ENCODE assay signal across 8 cellular contexts in genomic region chr17:1627987-1628855, GRCh38. TPM values are rescaled to one million over a fixed set of nuclear protein-coding genes. Genes with fewer than 3 reads are reported as not detected.
DNase-seq lines count a peak whose midpoint lies in the region; ATAC-seq and TF ChIP-seq lines count a peak whose summit lies in the region.

SLC43A2 (minus strand) TSS chr17:1628834; CDS start chr17:1627874, 960 bp downstream.

- no peak for TF ChIP-seq RAD21 in Ishikawa (IDR thresholded peaks at IDR 0.05; ENCODE audit: low read depth)

- H3K27me3 Mint-ChIP-seq in nephron (ENCODE audit: low read depth): peaks cover 64% of the 10 kb centered on the region
- peaks cover 11% of the 10 kb centered on the region for H3K27me3 Mint-ChIP-seq in stimulated activated naive CD8-positive, alpha-beta T cell treated with anti-CD3 and anti-CD28 coated beads, Interleukin-15, Interleukin-2, amounts not matched to agents 100 ng/mL and 50 ng/mL, for 24 hours

- TF ChIP-seq EP300 in Ishikawa (IDR thresholded peaks at IDR 0.05; ENCODE audit: borderline replicate concordance): no peak

- no peaks in the 10 kb centered on the region for H3K9me3 Mint-ChIP-seq in nephron
- H3K9me3 Mint-ChIP-seq in stimulated activated naive CD8-positive, alpha-beta T cell treated with anti-CD3 and anti-CD28 coated beads, Interleukin-15, Interleukin-2, amounts not matched to agents 100 ng/mL and 50 ng/mL, for 24 hours: no peaks in the 10 kb centered on the region

- peak within 1 kb of the TSS; percentile 72 for H3K4me3 ChIP-seq in fibroblast of villous mesenchyme (ENCODE audit: low read depth, low read length)

- H3K27ac Mint-ChIP-seq in nephron: peak within 1 kb of the TSS; percentile 30 to 87 (median 86)
- peak within 1 kb of the TSS; percentile 93 for H3K27ac Mint-ChIP-seq in stimulated activated naive CD8-positive, alpha-beta T cell treated with anti-CD3 and anti-CD28 coated beads, Interleukin-15, Interleukin-2, amounts not matched to agents 100 ng/mL and 50 ng/mL, for 24 hours

- DNase-seq in DMS 273 (lab: John Stamatoyannopoulos, UW; ENCODE audit: unreplicated experiment): peak; percentile 91
- DNase-seq in RPMI7951 (ENCODE audit: low read depth): peak; percentile 65
- DNase-seq in activated gamma-delta T cell treated with Interleukin-2 at 50 U/mL for 16 hours: peak; percentile 68
- peak; percentile 77 for DNase-seq in fibroblast of villous mesenchyme (ENCODE audit: low read depth)

- peaks cover 21% of the 10 kb centered on the region for H3K4me1 Mint-ChIP-seq in nephron
- peaks cover 27% of the 10 kb centered on the region for H3K4me1 Mint-ChIP-seq in stimulated activated naive CD8-positive, alpha-beta T cell treated with anti-CD3 and anti-CD28 coated beads, Interleukin-15, Interleukin-2, amounts not matched to agents 100 ng/mL and 50 ng/mL, for 24 hours (ENCODE audit: low read depth)

- peak within 1 kb of the TSS; percentile 88 to 93 (median 89) for H3K4me3 Mint-ChIP-seq in nephron
- peak within 1 kb of the TSS; percentile 89 for H3K4me3 Mint-ChIP-seq in stimulated activated naive CD8-positive, alpha-beta T cell treated with anti-CD3 and anti-CD28 coated beads, Interleukin-15, Interleukin-2, amounts not matched to agents 100 ng/mL and 50 ng/mL, for 24 hours

- TF ChIP-seq CTCF in fibroblast of villous mesenchyme (IDR thresholded peaks at IDR 0.05; ENCODE audit: insufficient read depth, low read depth, low read length) (no peak), nephron (IDR thresholded peaks at IDR 0.05; ENCODE audit: unreplicated experiment in 3 of 3) (no peak)

- ATAC-seq in GM21515 (IDR thresholded peaks at IDR 0.05; ENCODE audit: unreplicated experiment): peak; percentile 46

- no peaks in the 10 kb centered on the region for H3K36me3 Mint-ChIP-seq in nephron (ENCODE audit: low read depth)
- H3K36me3 Mint-ChIP-seq in stimulated activated naive CD8-positive, alpha-beta T cell treated with anti-CD3 and anti-CD28 coated beads, Interleukin-15, Interleukin-2, amounts not matched to agents 100 ng/mL and 50 ng/mL, for 24 hours (ENCODE audit: low read depth): no peaks in the 10 kb centered on the region

TF ChIP-seq in Ishikawa, 13 proteins besides CTCF, POLR2A, EP300 and RAD21:
- TF ChIP-seq TCF12 (IDR thresholded peaks at IDR 0.05; ENCODE audit: low read depth) (no peak; the same call in 1 of the 2 replicates), ZBTB7A (IDR thresholded peaks at IDR 0.05; ENCODE audit: low read depth) (peak; percentile 100), MAX (IDR thresholded peaks at IDR 0.05) (peak; percentile 84), EGR1 (IDR thresholded peaks at IDR 0.05) (peak; percentile 28; the same call in 1 of the 2 replicates), USF1 (IDR thresholded peaks at IDR 0.05) (no peak), TAF1 (IDR thresholded peaks at IDR 0.05; ENCODE audit: low read depth) (no peak), YY1 (IDR thresholded peaks at IDR 0.05; ENCODE audit: low read depth) (no peak), NFIC (IDR thresholded peaks at IDR 0.05) (no peak), CEBPB (IDR thresholded peaks at IDR 0.05) (no peak), FOXM1 (IDR thresholded peaks at IDR 0.05; ENCODE audit: borderline replicate concordance, low read depth) (peak; percentile 36; the same call in 1 of the 2 replicates), CREB1 (IDR thresholded peaks at IDR 0.05; ENCODE audit: low read depth) (no peak)
- TF ChIP-seq, protein P1, sequence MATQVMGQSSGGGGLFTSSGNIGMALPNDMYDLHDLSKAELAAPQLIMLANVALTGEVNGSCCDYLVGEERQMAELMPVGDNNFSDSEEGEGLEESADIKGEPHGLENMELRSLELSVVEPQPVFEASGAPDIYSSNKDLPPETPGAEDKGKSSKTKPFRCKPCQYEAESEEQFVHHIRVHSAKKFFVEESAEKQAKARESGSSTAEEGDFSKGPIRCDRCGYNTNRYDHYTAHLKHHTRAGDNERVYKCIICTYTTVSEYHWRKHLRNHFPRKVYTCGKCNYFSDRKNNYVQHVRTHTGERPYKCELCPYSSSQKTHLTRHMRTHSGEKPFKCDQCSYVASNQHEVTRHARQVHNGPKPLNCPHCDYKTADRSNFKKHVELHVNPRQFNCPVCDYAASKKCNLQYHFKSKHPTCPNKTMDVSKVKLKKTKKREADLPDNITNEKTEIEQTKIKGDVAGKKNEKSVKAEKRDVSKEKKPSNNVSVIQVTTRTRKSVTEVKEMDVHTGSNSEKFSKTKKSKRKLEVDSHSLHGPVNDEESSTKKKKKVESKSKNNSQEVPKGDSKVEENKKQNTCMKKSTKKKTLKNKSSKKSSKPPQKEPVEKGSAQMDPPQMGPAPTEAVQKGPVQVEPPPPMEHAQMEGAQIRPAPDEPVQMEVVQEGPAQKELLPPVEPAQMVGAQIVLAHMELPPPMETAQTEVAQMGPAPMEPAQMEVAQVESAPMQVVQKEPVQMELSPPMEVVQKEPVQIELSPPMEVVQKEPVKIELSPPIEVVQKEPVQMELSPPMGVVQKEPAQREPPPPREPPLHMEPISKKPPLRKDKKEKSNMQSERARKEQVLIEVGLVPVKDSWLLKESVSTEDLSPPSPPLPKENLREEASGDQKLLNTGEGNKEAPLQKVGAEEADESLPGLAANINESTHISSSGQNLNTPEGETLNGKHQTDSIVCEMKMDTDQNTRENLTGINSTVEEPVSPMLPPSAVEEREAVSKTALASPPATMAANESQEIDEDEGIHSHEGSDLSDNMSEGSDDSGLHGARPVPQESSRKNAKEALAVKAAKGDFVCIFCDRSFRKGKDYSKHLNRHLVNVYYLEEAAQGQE (IDR thresholded peaks at IDR 0.05; ENCODE audit: low read depth): no peak

RNA-seq across cellular contexts. Expression of gene SLC43A2, which starts in this region (rescaled TPM):
- total RNA-seq in RPMI7951 (2014; rRNA removed; shearing (Covaris generic)): 2.2 and 2.5 TPM in 2 replicates
- total RNA-seq in fibroblast of villous mesenchyme: 3.5 and 8.6 TPM in 2 replicates

Comparison
In these comparisons a context has a peak if more than half of its experiments do, and no peak if none do; other contexts are left out.
1. Peak in every context shown above with its lines: DNase-seq, ATAC-seq and H3K4me3 ChIP-seq.